In the genomic region with DNA sequence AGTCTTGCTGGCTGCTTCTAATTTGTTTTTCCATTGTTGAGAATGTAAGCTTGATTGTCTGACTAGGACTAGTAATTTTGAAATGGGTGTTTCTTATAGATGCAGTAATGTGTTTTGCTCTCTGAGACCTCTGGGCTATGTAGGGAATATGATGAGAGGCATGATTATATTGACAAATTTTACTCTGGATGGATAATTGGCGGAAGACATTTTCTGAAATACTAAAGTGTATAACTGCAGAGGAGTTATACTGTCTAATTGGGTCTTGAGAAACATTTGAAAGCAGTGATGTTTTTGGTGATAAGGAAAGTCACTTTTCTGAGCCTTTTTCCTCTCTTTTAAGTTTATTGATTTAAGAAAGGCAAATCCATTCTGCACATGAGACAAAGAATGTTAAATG, we compare ENCODE assay signal across 8 cellular contexts. TPM values are rescaled to one million over a fixed set of nuclear protein-coding genes. Genes with fewer than 3 reads are reported as not detected.
DNase-seq lines count a peak whose midpoint lies in the region; ATAC-seq and TF ChIP-seq lines count a peak whose summit lies in the region.

No MANE protein-coding gene starts in this region.

- H3K27me3 ChIP-seq in CD4-positive, CD25-positive, alpha-beta regulatory T cell (ENCODE audit: control insufficient read depth, insufficient read depth, low read length): no peaks in the 10 kb centered on the region
- H3K27me3 ChIP-seq in right cardiac atrium (ENCODE audit: control insufficient read depth, insufficient read depth): no peaks in the 10 kb centered on the region

- peak overlapping the region; percentile 82 to 99 (median 95) for H3K27ac Mint-ChIP-seq in CD4-positive, CD25-positive, alpha-beta regulatory T cell
- peak overlapping the region; percentile 9 for H3K27ac Mint-ChIP-seq in activated naive CD8-positive, alpha-beta T cell treated with anti-CD3 and anti-CD28 coated beads, Interleukin-2, amount 50 U/mL, for 24 hours
- peak overlapping the region; percentile 98 for H3K27ac Mint-ChIP-seq in mesothelial cell of epicardium

- H3K4me3 ChIP-seq in CD4-positive, CD25-positive, alpha-beta regulatory T cell (ENCODE audit: low read depth, low read length): peak overlapping the region; percentile 95
- H3K4me3 ChIP-seq in HEK293 (ENCODE audit: low read depth, low read length) (peak overlapping the region; percentile 95), right cardiac atrium (ENCODE audit: low read length) (no peak overlapping the region)

- H3K27me3 Mint-ChIP-seq in CD4-positive, CD25-positive, alpha-beta regulatory T cell: no peaks in the 10 kb centered on the region
- H3K27me3 Mint-ChIP-seq in activated naive CD8-positive, alpha-beta T cell treated with anti-CD3 and anti-CD28 coated beads, Interleukin-2, amount 50 U/mL, for 24 hours: no peaks in the 10 kb centered on the region
- no peaks in the 10 kb centered on the region for H3K27me3 Mint-ChIP-seq in mesothelial cell of epicardium (ENCODE audit: low read depth)

- no peaks in the 10 kb centered on the region for H3K36me3 ChIP-seq in CD4-positive, CD25-positive, alpha-beta regulatory T cell (ENCODE audit: control insufficient read depth, insufficient read depth, low read length)
- no peaks in the 10 kb centered on the region for H3K36me3 ChIP-seq in HEK293 (ENCODE audit: control insufficient read depth in 2 of 2, insufficient read depth in 1 of 2, low read length in 2 of 2)

- POLR2A ChIA-PET in HEK293 (lab: Yijun Ruan, JAX): no interaction called here

- H3K36me3 Mint-ChIP-seq in CD4-positive, CD25-positive, alpha-beta regulatory T cell: no peaks in the 10 kb centered on the region
- H3K36me3 Mint-ChIP-seq in activated naive CD8-positive, alpha-beta T cell treated with anti-CD3 and anti-CD28 coated beads, Interleukin-2, amount 50 U/mL, for 24 hours (ENCODE audit: low read depth): peaks cover 4% of the 10 kb centered on the region
- H3K36me3 Mint-ChIP-seq in mesothelial cell of epicardium: no peaks in the 10 kb centered on the region

- H3K4me3 Mint-ChIP-seq in CD4-positive, CD25-positive, alpha-beta regulatory T cell: peak overlapping the region; percentile 92 to 98 (median 96)
- H3K4me3 Mint-ChIP-seq in activated naive CD8-positive, alpha-beta T cell treated with anti-CD3 and anti-CD28 coated beads, Interleukin-2, amount 50 U/mL, for 24 hours: peak overlapping the region; percentile 94
- H3K4me3 Mint-ChIP-seq in mesothelial cell of epicardium: peak overlapping the region; percentile 90

- peaks cover 23% of the 10 kb centered on the region for H3K4me1 ChIP-seq in CD4-positive, CD25-positive, alpha-beta regulatory T cell (ENCODE audit: control insufficient read depth, insufficient read depth, low read length, poor library complexity, severe bottlenecking)
- peaks cover 7% of the 10 kb centered on the region for H3K4me1 ChIP-seq in HEK293 (ENCODE audit: control insufficient read depth, insufficient read depth, low read length)
- no peaks in the 10 kb centered on the region for H3K4me1 ChIP-seq in right cardiac atrium (ENCODE audit: control insufficient read depth, insufficient read depth, low read length)

- no peak for DNase-seq in CD4-positive, CD25-positive, alpha-beta regulatory T cell
- DNase-seq in activated naive CD8-positive, alpha-beta T cell treated with anti-CD3 and anti-CD28 coated beads, Interleukin-2, amount 50 U/mL, for 24 hours: no peak
- DNase-seq in mesothelial cell of epicardium (ENCODE audit: low spot score in 2 of 2, unreplicated experiment in 2 of 2): no peak
- DNase-seq in 8988T: no peak
- DNase-seq in right cardiac atrium: no peak

- TF ChIP-seq CTCF in HEK293 (tag by site-specific recombination; IDR thresholded peaks at IDR 0.05) (no peak), mesothelial cell of epicardium (IDR thresholded peaks at IDR 0.05; ENCODE audit: unreplicated experiment) (no peak)

- no peaks in the 10 kb centered on the region for H3K9me3 ChIP-seq in CD4-positive, CD25-positive, alpha-beta regulatory T cell (ENCODE audit: control insufficient read depth in 2 of 2, low read length in 2 of 2)
- H3K9me3 ChIP-seq in HEK293 (ENCODE audit: control insufficient read depth, insufficient read depth, low read depth, low read length) (no peaks in the 10 kb centered on the region), right cardiac atrium (ENCODE audit: control insufficient read depth, low read length) (no peaks in the 10 kb centered on the region)

- intact Hi-C loops in right cardiac atrium (cut with DNase I): loop anchor here in 1 of 4 donors (2.0 kb wide), 1 partner anchor 137 kb away; no protein-coding TSS in a partner anchor

- H3K4me1 Mint-ChIP-seq in CD4-positive, CD25-positive, alpha-beta regulatory T cell: peaks cover 22 to 61% (median 42%) of the 10 kb centered on the region in 4 donors
- H3K4me1 Mint-ChIP-seq in activated naive CD8-positive, alpha-beta T cell treated with anti-CD3 and anti-CD28 coated beads, Interleukin-2, amount 50 U/mL, for 24 hours: peaks cover 51% of the 10 kb centered on the region
- H3K4me1 Mint-ChIP-seq in mesothelial cell of epicardium: peaks cover 41% of the 10 kb centered on the region

- no peak overlapping the region for H3K27ac ChIP-seq in CD4-positive, CD25-positive, alpha-beta regulatory T cell (ENCODE audit: insufficient read depth, low read length, poor library complexity, severe bottlenecking)
- H3K27ac ChIP-seq in HEK293 (ENCODE audit: extremely low read depth, low read depth, low read length): no peak overlapping the region
- no peak overlapping the region for H3K27ac ChIP-seq in right cardiac atrium (ENCODE audit: low read length)

- no peak for ATAC-seq in CD4-positive, CD25-positive, alpha-beta regulatory T cell (ENCODE audit: low read depth in 2 of 2)
- no peak for ATAC-seq in activated naive CD8-positive, alpha-beta T cell treated with anti-CD3 and anti-CD28 coated beads, Interleukin-2, amount 50 U/mL, for 24 hours
- ATAC-seq in HG03520 (IDR thresholded peaks at IDR 0.05; ENCODE audit: unreplicated experiment): no peak
- no peak for ATAC-seq in right cardiac atrium
- ATAC-seq in HG03175 (IDR thresholded peaks at IDR 0.05; ENCODE audit: unreplicated experiment): no peak

- no peaks in the 10 kb centered on the region for H3K9me3 Mint-ChIP-seq in CD4-positive, CD25-positive, alpha-beta regulatory T cell
- no peaks in the 10 kb centered on the region for H3K9me3 Mint-ChIP-seq in activated naive CD8-positive, alpha-beta T cell treated with anti-CD3 and anti-CD28 coated beads, Interleukin-2, amount 50 U/mL, for 24 hours
- no peaks in the 10 kb centered on the region for H3K9me3 Mint-ChIP-seq in mesothelial cell of epicardium

- CTCF ChIA-PET in HEK293 (lab: Yijun Ruan, JAX): interaction anchor here (0.6 kb wide), 1 partner anchor 899 kb away, joined by 3 read pairs; no protein-coding TSS in a partner anchor

- whole genome bisulfite sequencing in right cardiac atrium: 96% methylated on average over 1 of the region's 1 CpG

TF ChIP-seq in HEK293, 187 proteins besides CTCF, POLR2A, EP300 and RAD21:
- TF ChIP-seq PRDM1 (tag by site-specific recombination; IDR thresholded peaks at IDR 0.05) (0 out of 2 replicates have a peak, but pooled peaks have one; percentile 28), ZFP41 (tag by site-specific recombination; IDR thresholded peaks at IDR 0.05; ENCODE audit: borderline replicate concordance) (no peak), ZNF114 (tag by site-specific recombination; IDR thresholded peaks at IDR 0.05) (no peak), ZNF530 (tag by site-specific recombination; IDR thresholded peaks at IDR 0.05; ENCODE audit: low read depth) (no peak), SETDB1 (IDR thresholded peaks at IDR 0.05; ENCODE audit: insufficient read length, low read length) (no peak)
- TF ChIP-seq, protein P1, sequence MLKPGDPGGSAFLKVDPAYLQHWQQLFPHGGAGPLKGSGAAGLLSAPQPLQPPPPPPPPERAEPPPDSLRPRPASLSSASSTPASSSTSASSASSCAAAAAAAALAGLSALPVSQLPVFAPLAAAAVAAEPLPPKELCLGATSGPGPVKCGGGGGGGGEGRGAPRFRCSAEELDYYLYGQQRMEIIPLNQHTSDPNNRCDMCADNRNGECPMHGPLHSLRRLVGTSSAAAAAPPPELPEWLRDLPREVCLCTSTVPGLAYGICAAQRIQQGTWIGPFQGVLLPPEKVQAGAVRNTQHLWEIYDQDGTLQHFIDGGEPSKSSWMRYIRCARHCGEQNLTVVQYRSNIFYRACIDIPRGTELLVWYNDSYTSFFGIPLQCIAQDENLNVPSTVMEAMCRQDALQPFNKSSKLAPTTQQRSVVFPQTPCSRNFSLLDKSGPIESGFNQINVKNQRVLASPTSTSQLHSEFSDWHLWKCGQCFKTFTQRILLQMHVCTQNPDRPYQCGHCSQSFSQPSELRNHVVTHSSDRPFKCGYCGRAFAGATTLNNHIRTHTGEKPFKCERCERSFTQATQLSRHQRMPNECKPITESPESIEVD (tag by site-specific recombination; IDR thresholded peaks at IDR 0.05): peak; percentile 92

RNA-seq across cellular contexts. Expression of a gene that starts 1.8 kb away (rescaled TPM):
- total RNA-seq in CD4-positive, CD25-positive, alpha-beta regulatory T cell: 83.6 TPM
- polyA plus RNA-seq in CD4-positive, CD25-positive, alpha-beta regulatory T cell: 10 to 100 TPM; 10.5 to 20.3 (median 15.6) TPM
- 88.8 to 98.4 TPM (median 92.0 TPM) in 3 replicates for total RNA-seq in mesothelial cell of epicardium
- 10 to 100 TPM; 55.7 to 59.8 (median 57.5) TPM for total RNA-seq in right cardiac atrium
- 33.3 TPM for polyA plus RNA-seq in right cardiac atrium

Comparison
In these comparisons a context has a peak if more than half of its experiments do, and no peak if none do; other contexts are left out.
1. H3K27ac Mint-ChIP-seq: peak in every context shown above with its lines; median percentile 98 in mesothelial cell of epicardium; 95 in CD4-positive, CD25-positive, alpha-beta regulatory T cell; 9 in activated naive CD8-positive, alpha-beta T cell treated with anti-CD3 and anti-CD28 coated beads, Interleukin-2, amount 50 U/mL, for 24 hours.